In the genomic region with DNA sequence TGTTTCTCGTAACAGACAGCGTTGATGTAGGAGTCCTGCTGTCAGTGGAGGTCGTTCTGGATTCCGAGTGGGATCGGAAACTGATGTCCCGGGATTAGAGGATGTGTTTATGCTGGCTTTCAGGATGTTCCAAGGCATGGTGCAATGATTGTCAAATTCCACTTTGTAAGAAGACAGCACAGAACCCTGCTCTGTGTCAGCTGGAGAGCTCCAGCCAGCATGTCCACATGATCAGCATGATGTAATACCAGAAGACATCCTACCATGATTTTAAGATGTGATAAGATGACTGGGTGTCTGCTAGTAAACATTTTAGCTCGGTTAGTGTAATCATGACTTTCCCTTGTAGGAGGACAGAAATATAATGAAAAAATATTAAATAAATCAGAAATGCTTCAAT, we compare ENCODE assay signal across 18 cellular contexts. TPM values are rescaled to one million over a fixed set of nuclear protein-coding genes. Genes with fewer than 3 reads are reported as not detected.
A peak's percentile ranks its signal among the peaks of the same experiment; 100 is the strongest.
DNase-seq lines count a peak whose midpoint lies in the region; ATAC-seq and TF ChIP-seq lines count a peak whose summit lies in the region.
"Had no signal": no experiment of that assay in that cellular context is flagged by ENCODE, and none has a peak within 500 bp of the region (broad histone marks: within the 10 kb centered on the region; RNA-seq: fewer than 3 reads in every experiment).

No MANE protein-coding gene starts in this region.

- H3K27ac ChIP-seq in suprapubic skin: peak overlapping the region; percentile 71
- H3K27ac ChIP-seq: SJCRH30, thyroid gland had no signal

- TF ChIP-seq EP300 in suprapubic skin (IDR thresholded peaks at IDR 0.05): no peak

- intact Hi-C loops in activated CD4-positive, alpha-beta T cell treated with anti-CD3 and anti-CD28 coated beads, Interleukin-2, amount 10 ng/mL, durations not matched to agents 24 days and 14 days (cut with micrococcal nuclease): no loop called here

- TF ChIP-seq POLR2A in suprapubic skin (IDR thresholded peaks at IDR 0.05): no peak

- no peak for TF ChIP-seq CTCF in suprapubic skin (IDR thresholded peaks at IDR 0.05)

- H3K4me3 Mint-ChIP-seq in activated CD4-positive, alpha-beta T cell treated with anti-CD3 and anti-CD28 coated beads, Interleukin-2, amount 10 ng/mL, durations not matched to agents 24 days and 14 days: no peak overlapping the region
- H3K4me3 Mint-ChIP-seq: CD4-positive, alpha-beta T cell; central memory CD8-positive, alpha-beta T cell had no signal

- H3K27me3 ChIP-seq in adipocyte (replicated peaks; ENCODE audit: control insufficient read depth, insufficient read depth, low read length) (no peaks in the 10 kb centered on the region), suprapubic skin (no peaks in the 10 kb centered on the region)
- H3K27me3 ChIP-seq: adrenal gland, SJCRH30, thyroid gland had no signal

- peaks cover 11% of the 10 kb centered on the region for H3K27me3 Mint-ChIP-seq in activated CD4-positive, alpha-beta T cell treated with anti-CD3 and anti-CD28 coated beads, Interleukin-2, amount 10 ng/mL, durations not matched to agents 24 days and 14 days

- H3K36me3 ChIP-seq in adipocyte (ENCODE audit: control insufficient read depth, insufficient read depth, low read length, severe bottlenecking) (no peaks in the 10 kb centered on the region), suprapubic skin (no peaks in the 10 kb centered on the region)
- H3K36me3 ChIP-seq: adrenal gland, SJCRH30, thyroid gland had no signal

- no peak overlapping the region for H3K9ac ChIP-seq in adipocyte (ENCODE audit: low read length)

- H3K4me1 Mint-ChIP-seq in activated CD4-positive, alpha-beta T cell treated with anti-CD3 and anti-CD28 coated beads, Interleukin-2, amount 10 ng/mL, durations not matched to agents 24 days and 14 days: no peaks in the 10 kb centered on the region
- H3K4me1 Mint-ChIP-seq: central memory CD8-positive, alpha-beta T cell had no signal

- ATAC-seq in HG02678 (IDR thresholded peaks at IDR 0.05; ENCODE audit: unreplicated experiment): no peak

- H3K9me3 ChIP-seq in adipocyte (ENCODE audit: control insufficient read depth, low read length) (no peaks in the 10 kb centered on the region), suprapubic skin (no peaks in the 10 kb centered on the region)
- H3K9me3 ChIP-seq: adrenal gland, SJCRH30, thyroid gland had no signal

- 90% methylated on average over 7 of the region's 7 CpGs for WGBS in suprapubic skin

- H3K4me3 ChIP-seq in adipocyte (ENCODE audit: low read length) (no peak overlapping the region), suprapubic skin (no peak overlapping the region)
- H3K4me3 ChIP-seq: adrenal gland, SJCRH30, thyroid gland had no signal

- no peaks in the 10 kb centered on the region for H3K9me3 Mint-ChIP-seq in activated CD4-positive, alpha-beta T cell treated with anti-CD3 and anti-CD28 coated beads, Interleukin-2, amount 10 ng/mL, durations not matched to agents 24 days and 14 days
- H3K9me3 Mint-ChIP-seq: CD4-positive, alpha-beta T cell; central memory CD8-positive, alpha-beta T cell had no signal

- no peak overlapping the region for H3K27ac Mint-ChIP-seq in activated CD4-positive, alpha-beta T cell treated with anti-CD3 and anti-CD28 coated beads, Interleukin-2, amount 10 ng/mL, durations not matched to agents 24 days and 14 days
- H3K27ac Mint-ChIP-seq: CD4-positive, alpha-beta T cell had no signal

- H3K4me1 ChIP-seq in adipocyte (ENCODE audit: control insufficient read depth, insufficient read depth, low read length) (peaks cover 42% of the 10 kb centered on the region), suprapubic skin (peaks cover 2% of the 10 kb centered on the region)

- H3K36me3 Mint-ChIP-seq in activated CD4-positive, alpha-beta T cell treated with anti-CD3 and anti-CD28 coated beads, Interleukin-2, amount 10 ng/mL, durations not matched to agents 24 days and 14 days (ENCODE audit: low read depth): no peaks in the 10 kb centered on the region

- peak; percentile 28 for DNase-seq in activated CD4-positive, alpha-beta T cell treated with anti-CD3 and anti-CD28 coated beads, Interleukin-2, amount 10 ng/mL, durations not matched to agents 24 days and 14 days
- no peak for DNase-seq in activated CD4-positive, alpha-beta T cell treated with anti-CD3 and anti-CD28 coated beads, Interleukin-2, amount 50 U/mL, for 48 hours
- DNase-seq in adipocyte (ENCODE audit: low read depth): peak; percentile 65
- DNase-seq in iris pigment epithelial cell (ENCODE audit: low read depth): peak; percentile 88
- DNase-seq in suprapubic skin (ENCODE audit: low spot score in 2 of 2): peak in 1 of 2 donors; percentile 71
- no peak for DNase-seq in DMS53 treated with DMSO at 0.1 percent for 48 hours (lab: John Stamatoyannopoulos, UW; ENCODE audit: unreplicated experiment)
- DNase-seq in NCI-H2107 treated with DMSO at 0.1 percent for 48 hours (lab: John Stamatoyannopoulos, UW; ENCODE audit: unreplicated experiment): no peak
- DNase-seq: activated CD4-positive, CD25-positive, alpha-beta regulatory T cell; CD4-positive, alpha-beta T cell; effector memory CD4-positive, alpha-beta T cell; NCI-H187; NCI-H446; posterior cingulate gyrus; SJCRH30; thyroid gland had no signal

RNA-seq across cellular contexts. Expression of a gene that starts 20.3 kb away (rescaled TPM):
- total RNA-seq in activated CD4-positive, alpha-beta T cell treated with anti-CD3 and anti-CD28 coated beads, Interleukin-2, amount 10 ng/mL, durations not matched to agents 24 days and 14 days: 0.58 and 0.66 TPM in 2 replicates
- 1 to 10 TPM; 2.9 to 9.1 (median 4.0) TPM for total RNA-seq in suprapubic skin

Comparison
In these comparisons a context has a peak if more than half of its experiments do, and no peak if none do; other contexts are left out.
1. DNase-seq: peak in activated CD4-positive, alpha-beta T cell treated with anti-CD3 and anti-CD28 coated beads, Interleukin-2, amount 10 ng/mL, durations not matched to agents 24 days and 14 days (single experiment), adipocyte (single experiment) and iris pigment epithelial cell (single experiment); none in activated CD4-positive, alpha-beta T cell treated with anti-CD3 and anti-CD28 coated beads, Interleukin-2, amount 50 U/mL, for 48 hours (0 of 2), DMS53 treated with DMSO at 0.1 percent for 48 hours (single experiment) and NCI-H2107 treated with DMSO at 0.1 percent for 48 hours (single experiment).